In genomic region chr18:2641638-2642037, GRCh38 we compare ENCODE assay signal across 8 cellular contexts. TPM values are rescaled to one million over a fixed set of nuclear protein-coding genes. Genes with fewer than 3 reads are reported as not detected.
DNase-seq lines count a peak whose midpoint lies in the region; ATAC-seq and TF ChIP-seq lines count a peak whose summit lies in the region.

No MANE protein-coding gene starts in this region.

- no peaks in the 10 kb centered on the region for H3K9me3 ChIP-seq in body of pancreas

- H3K27me3 ChIP-seq in body of pancreas: no peaks in the 10 kb centered on the region

- peaks cover 3% of the 10 kb centered on the region for H3K9me3 Mint-ChIP-seq in activated naive CD8-positive, alpha-beta T cell (ENCODE audit: low read depth)

- H3K4me3 ChIP-seq in body of pancreas: no peak overlapping the region

- DNase-seq in GM10266 (ENCODE audit: extremely low spot score): peak; percentile 69
- no peak for DNase-seq in sciatic nerve (ENCODE audit: low spot score)
- no peak for DNase-seq in body of pancreas
- no peak for DNase-seq in substantia nigra (lab: John Stamatoyannopoulos, UW)
- no peak for DNase-seq in T1000 (lab: John Stamatoyannopoulos, UW)

- H3K36me3 Mint-ChIP-seq in activated naive CD8-positive, alpha-beta T cell: peaks cover 2% of the 10 kb centered on the region

- peak overlapping the region; percentile 83 for H3K4me3 Mint-ChIP-seq in activated naive CD8-positive, alpha-beta T cell

- intact Hi-C loops in sciatic nerve (cut with DNase I): no loop called here
- intact Hi-C loops in body of pancreas (cut with DNase I): no loop called here

- 8 to 24% methylated on average over 2 of the region's 2 CpGs for WGBS in body of pancreas, 2 donors

- H3K4me1 ChIP-seq in body of pancreas: no peaks in the 10 kb centered on the region

- H3K27ac ChIP-seq in body of pancreas (peak overlapping the region in 1 of 4 donors; percentile 7), substantia nigra (ENCODE audit: low read depth, low read length, poor library complexity, severe bottlenecking) (no peak overlapping the region)

- no peak overlapping the region for H3K27ac Mint-ChIP-seq in activated naive CD8-positive, alpha-beta T cell

- H3K4me1 Mint-ChIP-seq in activated naive CD8-positive, alpha-beta T cell (ENCODE audit: low read depth): peaks cover 52% of the 10 kb centered on the region

- ATAC-seq in GM19467 (IDR thresholded peaks at IDR 0.05; ENCODE audit: unreplicated experiment) (peak; percentile 73), HG03469 (IDR thresholded peaks at IDR 0.05; ENCODE audit: unreplicated experiment) (peak; percentile 68), sciatic nerve (peak; percentile 56), body of pancreas (no peak)

- no peak for TF ChIP-seq CTCF in GM10266 (IDR thresholded peaks at IDR 0.05; ENCODE audit: control insufficient read depth, insufficient read depth, low read depth, missing control alignments)
- no peak for TF ChIP-seq CTCF in body of pancreas (IDR thresholded peaks at IDR 0.05)

- no peak for TF ChIP-seq POLR2A in body of pancreas (IDR thresholded peaks at IDR 0.05)

- no peaks in the 10 kb centered on the region for H3K27me3 Mint-ChIP-seq in activated naive CD8-positive, alpha-beta T cell

- no peaks in the 10 kb centered on the region for H3K36me3 ChIP-seq in body of pancreas (replicated peaks in 1 of 2; ENCODE audit: insufficient read depth in 1 of 2, low read depth in 2 of 2)

RNA-seq across cellular contexts. Expression of gene SMCHD1, which starts 13.9 kb away (rescaled TPM):
- total RNA-seq in sciatic nerve: 93.2 TPM
- total RNA-seq in body of pancreas: 100 to 1,000 TPM in 1 of 2 donors, 10 to 100 TPM in 1; 56.0 to 100 TPM
